1 cellular context compared by ENCODE assay signal in the genomic region with DNA sequence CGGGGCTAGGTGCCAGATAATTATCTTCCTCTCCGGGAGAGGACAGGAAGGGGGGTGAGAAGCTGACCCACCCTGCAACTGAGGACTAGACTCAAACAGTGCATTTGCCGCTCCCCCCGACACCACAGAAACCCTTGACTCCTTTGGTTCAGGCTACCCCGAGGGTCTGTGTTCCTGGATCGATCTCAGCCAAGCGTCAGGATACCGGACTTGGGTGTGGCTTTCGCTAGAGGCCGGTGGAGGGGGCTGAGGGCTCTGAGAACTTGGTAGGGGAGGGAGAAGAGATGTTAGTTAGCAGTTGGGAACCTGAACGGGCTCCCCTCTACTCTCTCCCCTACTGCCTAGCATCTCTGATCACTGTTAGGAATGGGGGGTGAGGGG.
TF ChIP-seq lines count a peak whose summit lies in the region.

No MANE protein-coding gene starts in this region.

TF ChIP-seq in neural cell, 6 proteins besides CTCF, POLR2A, EP300 and RAD21 (continued from another document):
- TF ChIP-seq, protein P1, sequence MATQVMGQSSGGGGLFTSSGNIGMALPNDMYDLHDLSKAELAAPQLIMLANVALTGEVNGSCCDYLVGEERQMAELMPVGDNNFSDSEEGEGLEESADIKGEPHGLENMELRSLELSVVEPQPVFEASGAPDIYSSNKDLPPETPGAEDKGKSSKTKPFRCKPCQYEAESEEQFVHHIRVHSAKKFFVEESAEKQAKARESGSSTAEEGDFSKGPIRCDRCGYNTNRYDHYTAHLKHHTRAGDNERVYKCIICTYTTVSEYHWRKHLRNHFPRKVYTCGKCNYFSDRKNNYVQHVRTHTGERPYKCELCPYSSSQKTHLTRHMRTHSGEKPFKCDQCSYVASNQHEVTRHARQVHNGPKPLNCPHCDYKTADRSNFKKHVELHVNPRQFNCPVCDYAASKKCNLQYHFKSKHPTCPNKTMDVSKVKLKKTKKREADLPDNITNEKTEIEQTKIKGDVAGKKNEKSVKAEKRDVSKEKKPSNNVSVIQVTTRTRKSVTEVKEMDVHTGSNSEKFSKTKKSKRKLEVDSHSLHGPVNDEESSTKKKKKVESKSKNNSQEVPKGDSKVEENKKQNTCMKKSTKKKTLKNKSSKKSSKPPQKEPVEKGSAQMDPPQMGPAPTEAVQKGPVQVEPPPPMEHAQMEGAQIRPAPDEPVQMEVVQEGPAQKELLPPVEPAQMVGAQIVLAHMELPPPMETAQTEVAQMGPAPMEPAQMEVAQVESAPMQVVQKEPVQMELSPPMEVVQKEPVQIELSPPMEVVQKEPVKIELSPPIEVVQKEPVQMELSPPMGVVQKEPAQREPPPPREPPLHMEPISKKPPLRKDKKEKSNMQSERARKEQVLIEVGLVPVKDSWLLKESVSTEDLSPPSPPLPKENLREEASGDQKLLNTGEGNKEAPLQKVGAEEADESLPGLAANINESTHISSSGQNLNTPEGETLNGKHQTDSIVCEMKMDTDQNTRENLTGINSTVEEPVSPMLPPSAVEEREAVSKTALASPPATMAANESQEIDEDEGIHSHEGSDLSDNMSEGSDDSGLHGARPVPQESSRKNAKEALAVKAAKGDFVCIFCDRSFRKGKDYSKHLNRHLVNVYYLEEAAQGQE (IDR thresholded peaks at IDR 0.05; ENCODE audit: borderline replicate concordance) = no peak
